ENCODE assay signal across 1 cellular context in the genomic region with DNA sequence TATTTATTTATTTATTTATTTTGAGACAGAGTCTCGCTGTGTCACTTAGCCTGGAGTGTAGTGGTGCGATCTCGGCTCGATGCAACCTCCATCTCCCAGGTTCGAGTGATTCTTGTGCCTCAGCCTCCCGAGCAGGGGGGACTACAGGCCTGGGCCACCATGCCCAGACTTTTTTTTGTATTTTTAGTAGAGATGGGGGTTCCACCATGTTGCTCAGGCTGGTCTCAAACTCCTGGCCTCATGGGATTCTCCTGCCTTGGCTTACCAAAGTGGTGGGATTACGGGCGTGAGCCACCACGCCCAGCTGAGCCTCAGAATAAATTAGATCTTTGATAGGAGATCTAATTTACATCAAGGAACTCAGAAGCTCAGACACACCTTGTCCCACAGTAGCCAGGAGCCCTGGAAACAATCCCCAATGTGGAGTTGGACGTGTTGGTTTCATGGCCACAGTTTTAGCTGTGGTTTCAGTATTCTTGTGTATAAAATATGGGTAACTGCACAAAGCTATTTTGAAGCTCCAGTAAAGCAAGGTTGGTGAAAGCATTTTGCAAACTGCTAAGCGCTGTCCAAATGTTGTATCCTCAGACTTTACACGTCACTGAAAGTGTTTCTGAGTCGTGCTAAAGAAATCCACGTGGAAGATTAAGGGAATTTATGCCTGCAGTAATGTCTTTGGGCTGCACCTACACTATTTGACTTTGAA.
TF ChIP-seq lines count a peak whose summit lies in the region.

No MANE protein-coding gene starts in this region.

TF ChIP-seq in HepG2, 621 proteins besides CTCF, POLR2A, EP300 and RAD21:
- TF ChIP-seq ETV6 (CRISPR knock-in tag; conservative IDR thresholded peaks at IDR 0.05), result no peak
- TF ChIP-seq, protein P1, sequence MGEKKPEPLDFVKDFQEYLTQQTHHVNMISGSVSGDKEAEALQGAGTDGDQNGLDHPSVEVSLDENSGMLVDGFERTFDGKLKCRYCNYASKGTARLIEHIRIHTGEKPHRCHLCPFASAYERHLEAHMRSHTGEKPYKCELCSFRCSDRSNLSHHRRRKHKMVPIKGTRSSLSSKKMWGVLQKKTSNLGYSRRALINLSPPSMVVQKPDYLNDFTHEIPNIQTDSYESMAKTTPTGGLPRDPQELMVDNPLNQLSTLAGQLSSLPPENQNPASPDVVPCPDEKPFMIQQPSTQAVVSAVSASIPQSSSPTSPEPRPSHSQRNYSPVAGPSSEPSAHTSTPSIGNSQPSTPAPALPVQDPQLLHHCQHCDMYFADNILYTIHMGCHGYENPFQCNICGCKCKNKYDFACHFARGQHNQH (CRISPR knock-in tag; IDR thresholded peaks at IDR 0.05), result no peak
- TF ChIP-seq, protein P2, sequence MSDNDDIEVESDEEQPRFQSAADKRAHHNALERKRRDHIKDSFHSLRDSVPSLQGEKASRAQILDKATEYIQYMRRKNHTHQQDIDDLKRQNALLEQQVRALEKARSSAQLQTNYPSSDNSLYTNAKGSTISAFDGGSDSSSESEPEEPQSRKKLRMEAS (IDR thresholded peaks at IDR 0.05), result no peak
- no peak for TF ChIP-seq MBD4 (IDR thresholded peaks at IDR 0.05; ENCODE audit: borderline replicate concordance, low read length)
- no peak for TF ChIP-seq SKI (IDR thresholded peaks at IDR 0.05; ENCODE audit: partially characterized antibody)
- no peak for TF ChIP-seq KMT2B (CRISPR knock-in tag; IDR thresholded peaks at IDR 0.05)
- TF ChIP-seq, protein P3, sequence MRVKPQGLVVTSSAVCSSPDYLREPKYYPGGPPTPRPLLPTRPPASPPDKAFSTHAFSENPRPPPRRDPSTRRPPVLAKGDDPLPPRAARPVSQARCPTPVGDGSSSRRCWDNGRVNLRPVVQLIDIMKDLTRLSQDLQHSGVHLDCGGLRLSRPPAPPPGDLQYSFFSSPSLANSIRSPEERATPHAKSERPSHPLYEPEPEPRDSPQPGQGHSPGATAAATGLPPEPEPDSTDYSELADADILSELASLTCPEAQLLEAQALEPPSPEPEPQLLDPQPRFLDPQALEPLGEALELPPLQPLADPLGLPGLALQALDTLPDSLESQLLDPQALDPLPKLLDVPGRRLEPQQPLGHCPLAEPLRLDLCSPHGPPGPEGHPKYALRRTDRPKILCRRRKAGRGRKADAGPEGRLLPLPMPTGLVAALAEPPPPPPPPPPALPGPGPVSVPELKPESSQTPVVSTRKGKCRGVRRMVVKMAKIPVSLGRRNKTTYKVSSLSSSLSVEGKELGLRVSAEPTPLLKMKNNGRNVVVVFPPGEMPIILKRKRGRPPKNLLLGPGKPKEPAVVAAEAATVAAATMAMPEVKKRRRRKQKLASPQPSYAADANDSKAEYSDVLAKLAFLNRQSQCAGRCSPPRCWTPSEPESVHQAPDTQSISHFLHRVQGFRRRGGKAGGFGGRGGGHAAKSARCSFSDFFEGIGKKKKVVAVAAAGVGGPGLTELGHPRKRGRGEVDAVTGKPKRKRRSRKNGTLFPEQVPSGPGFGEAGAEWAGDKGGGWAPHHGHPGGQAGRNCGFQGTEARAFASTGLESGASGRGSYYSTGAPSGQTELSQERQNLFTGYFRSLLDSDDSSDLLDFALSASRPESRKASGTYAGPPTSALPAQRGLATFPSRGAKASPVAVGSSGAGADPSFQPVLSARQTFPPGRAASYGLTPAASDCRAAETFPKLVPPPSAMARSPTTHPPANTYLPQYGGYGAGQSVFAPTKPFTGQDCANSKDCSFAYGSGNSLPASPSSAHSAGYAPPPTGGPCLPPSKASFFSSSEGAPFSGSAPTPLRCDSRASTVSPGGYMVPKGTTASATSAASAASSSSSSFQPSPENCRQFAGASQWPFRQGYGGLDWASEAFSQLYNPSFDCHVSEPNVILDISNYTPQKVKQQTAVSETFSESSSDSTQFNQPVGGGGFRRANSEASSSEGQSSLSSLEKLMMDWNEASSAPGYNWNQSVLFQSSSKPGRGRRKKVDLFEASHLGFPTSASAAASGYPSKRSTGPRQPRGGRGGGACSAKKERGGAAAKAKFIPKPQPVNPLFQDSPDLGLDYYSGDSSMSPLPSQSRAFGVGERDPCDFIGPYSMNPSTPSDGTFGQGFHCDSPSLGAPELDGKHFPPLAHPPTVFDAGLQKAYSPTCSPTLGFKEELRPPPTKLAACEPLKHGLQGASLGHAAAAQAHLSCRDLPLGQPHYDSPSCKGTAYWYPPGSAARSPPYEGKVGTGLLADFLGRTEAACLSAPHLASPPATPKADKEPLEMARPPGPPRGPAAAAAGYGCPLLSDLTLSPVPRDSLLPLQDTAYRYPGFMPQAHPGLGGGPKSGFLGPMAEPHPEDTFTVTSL (CRISPR knock-in tag; IDR thresholded peaks at IDR 0.05; ENCODE audit: borderline replicate concordance), result no peak
- TF ChIP-seq NCOA5 (CRISPR knock-in tag; IDR thresholded peaks at IDR 0.05), result no peak
- no peak for TF ChIP-seq ZNF761 (CRISPR knock-in tag; conservative IDR thresholded peaks at IDR 0.05)
- no peak for TF ChIP-seq RFXAP (CRISPR knock-in tag; IDR thresholded peaks at IDR 0.05; ENCODE audit: borderline replicate concordance)
- no peak for TF ChIP-seq HMG20B (CRISPR knock-in tag; conservative IDR thresholded peaks at IDR 0.05)
- no peak for TF ChIP-seq JUND (CRISPR knock-in tag; IDR thresholded peaks at IDR 0.05)
- no peak for TF ChIP-seq WIZ (CRISPR knock-in tag; IDR thresholded peaks at IDR 0.05)
- TF ChIP-seq RFX3 (CRISPR knock-in tag; IDR thresholded peaks at IDR 0.05), result no peak
- no peak for TF ChIP-seq ZNF367 (CRISPR knock-in tag; IDR thresholded peaks at IDR 0.05; ENCODE audit: borderline replicate concordance)
- TF ChIP-seq, protein P4, sequence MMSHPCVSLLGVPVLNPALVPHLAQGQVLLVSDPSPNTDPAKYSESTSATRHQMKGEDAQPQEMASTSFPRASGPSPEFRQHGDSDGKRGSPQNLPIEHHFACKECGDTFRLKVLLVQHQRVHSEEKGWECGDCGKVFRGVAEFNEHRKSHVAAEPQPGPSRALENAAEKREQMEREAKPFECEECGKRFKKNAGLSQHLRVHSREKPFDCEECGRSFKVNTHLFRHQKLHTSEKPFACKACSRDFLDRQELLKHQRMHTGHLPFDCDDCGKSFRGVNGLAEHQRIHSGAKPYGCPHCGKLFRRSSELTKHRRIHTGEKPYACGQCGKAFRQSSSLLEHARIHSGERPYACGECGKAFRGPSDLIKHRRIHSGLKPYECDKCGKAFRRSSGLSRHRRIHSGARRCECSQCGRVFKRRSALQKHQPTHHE (CRISPR knock-in tag; IDR thresholded peaks at IDR 0.05; ENCODE audit: borderline replicate concordance), result no peak
